In the genomic region with DNA sequence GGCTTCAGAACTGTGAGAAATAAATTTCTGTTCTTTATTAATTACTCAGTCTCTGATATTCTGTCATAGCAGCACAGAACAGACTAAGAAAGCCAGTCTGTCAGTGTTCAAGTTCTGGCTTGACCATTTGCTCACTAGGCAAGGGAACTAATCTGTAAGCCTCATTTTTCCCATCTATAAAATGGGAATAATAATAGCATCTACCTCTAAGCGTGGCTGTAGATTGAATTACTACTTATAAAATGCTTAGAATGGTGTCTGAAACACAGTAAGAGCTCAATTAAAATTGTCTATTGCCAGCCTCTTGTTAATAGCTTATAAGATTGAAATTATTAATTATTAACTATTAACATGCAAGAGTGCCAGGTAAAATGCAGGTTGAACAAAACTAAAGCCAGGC, we compare ENCODE assay signal across 11 cellular contexts.
"Had no signal": no experiment of that assay in that cellular context is flagged by ENCODE, and none has a peak within 500 bp of the region (broad histone marks: within the 10 kb centered on the region; RNA-seq: fewer than 3 reads in every experiment).

No MANE protein-coding gene starts in this region.

- DNase-seq: GM23248, GOT3, H7, H9, HCEC 1CT, HFFc6 had no signal

- ATAC-seq: GM23338, HCT116 had no signal

- H2AFZ ChIP-seq: GM23248, GM23338 had no signal

- H3K9ac ChIP-seq: GM23248 had no signal

- H3K4me2 ChIP-seq: GM23338 had no signal

- H3K27ac ChIP-seq: GM23248 had no signal

- H3K9me3 ChIP-seq: HAP-1 had no signal

- FAIRE-seq: H1, H54 had no signal

- H3K4me3 ChIP-seq: GM23248, GM23338, HAP-1 had no signal
